Comparison of ENCODE assay signal across 15 cellular contexts in genomic region chr9:33022755-33023154, GRCh38. TPM values are rescaled to one million over a fixed set of nuclear protein-coding genes. Genes with fewer than 3 reads are reported as not detected.
DNase-seq lines count a peak whose midpoint lies in the region; ATAC-seq and TF ChIP-seq lines count a peak whose summit lies in the region.
"Had no signal": no experiment of that assay in that cellular context is flagged by ENCODE, and none has a peak within 500 bp of the region (broad histone marks: within the 10 kb centered on the region; RNA-seq: fewer than 3 reads in every experiment).

No MANE protein-coding gene starts in this region.

- POLR2A ChIA-PET in CD4-positive, alpha-beta T cell (lab: Charles Lee), result no interaction called here

- no peaks in the 10 kb centered on the region for H3F3A ChIP-seq in Loucy (ENCODE audit: low read depth)

- DNase-seq in CD4-positive, alpha-beta T cell, result no peak
- DNase-seq in activated naive CD8-positive, alpha-beta T cell treated with anti-CD3 and anti-CD28 coated beads for 36 hours, result no peak
- no peak for DNase-seq in natural killer cell treated with Interleukin-12 subunit alpha and Interleukin-12 subunit beta and Interleukin-15 and Interleukin-18, amount 100 ng/mL, for 72 hours (ENCODE audit: low spot score)
- DNase-seq in SHP77 (lab: John Stamatoyannopoulos, UW), result no peak
- no peak for DNase-seq in C1 segment of cervical spinal cord (lab: John Stamatoyannopoulos, UW)
- no peak for DNase-seq in GM13977 (ENCODE audit: low spot score)
- DNase-seq: amniotic stem cell, cortex of kidney, esophagus squamous epithelium, KG1, NCI-H510A, small intestine had no signal

- no peak overlapping the region for H3K27ac ChIP-seq in CD4-positive, alpha-beta T cell (ENCODE audit: low read depth, low read length)
- H3K27ac ChIP-seq: suprapubic skin had no signal

- intact Hi-C loops in CD4-positive, alpha-beta T cell (cut with DNase I, micrococcal nuclease), result loop anchor here in 1 of 2 experiments (2.0 to 10.0 kb wide), 2 partner anchors 20 to 452 kb away; partner anchors contain the start of gene NOL6

- H3K4me3 Mint-ChIP-seq in CD4-positive, alpha-beta T cell, result peak overlapping the region; percentile 96
- peak overlapping the region; percentile 30 for H3K4me3 Mint-ChIP-seq in activated naive CD8-positive, alpha-beta T cell treated with anti-CD3 and anti-CD28 coated beads for 36 hours
- peak overlapping the region; percentile 90 for H3K4me3 Mint-ChIP-seq in natural killer cell treated with Interleukin-12 subunit alpha and Interleukin-12 subunit beta and Interleukin-15 and Interleukin-18, amount 100 ng/mL, for 72 hours

- H3K9me3 ChIP-seq in CD4-positive, alpha-beta T cell (ENCODE audit: control insufficient read depth, low read length), result no peaks in the 10 kb centered on the region
- H3K9me3 ChIP-seq in Loucy (ENCODE audit: insufficient read depth, low read depth, low read length), result no peaks in the 10 kb centered on the region
- H3K9me3 ChIP-seq: esophagus squamous epithelium, suprapubic skin had no signal

- H3K4me2 ChIP-seq in Loucy (ENCODE audit: low read depth, low read length, poor library complexity, severe bottlenecking), result peak overlapping the region; percentile 86

- H3K9me3 Mint-ChIP-seq in CD4-positive, alpha-beta T cell, result no peaks in the 10 kb centered on the region
- H3K9me3 Mint-ChIP-seq in activated naive CD8-positive, alpha-beta T cell treated with anti-CD3 and anti-CD28 coated beads for 36 hours, result no peaks in the 10 kb centered on the region
- H3K9me3 Mint-ChIP-seq in natural killer cell treated with Interleukin-12 subunit alpha and Interleukin-12 subunit beta and Interleukin-15 and Interleukin-18, amount 100 ng/mL, for 72 hours, result no peaks in the 10 kb centered on the region

- no peaks in the 10 kb centered on the region for H3K9me2 ChIP-seq in Loucy (replicated peaks; ENCODE audit: low read depth, low read length)

- CTCF ChIA-PET in CD4-positive, alpha-beta T cell (lab: Charles Lee), result no interaction called here

- peaks cover 5% of the 10 kb centered on the region; the same call in 1 of the 2 replicates for H3K36me3 ChIP-seq in Loucy (ENCODE audit: insufficient read depth, low read length)

- H3K4me1 Mint-ChIP-seq in CD4-positive, alpha-beta T cell (ENCODE audit: low read depth), result peaks cover 51% of the 10 kb centered on the region
- peaks cover 36% of the 10 kb centered on the region for H3K4me1 Mint-ChIP-seq in activated naive CD8-positive, alpha-beta T cell treated with anti-CD3 and anti-CD28 coated beads for 36 hours
- peaks cover 35 to 44% of the 10 kb centered on the region in 2 donors for H3K4me1 Mint-ChIP-seq in natural killer cell treated with Interleukin-12 subunit alpha and Interleukin-12 subunit beta and Interleukin-15 and Interleukin-18, amount 100 ng/mL, for 72 hours (ENCODE audit: low read depth in 2 of 2)

- no peaks in the 10 kb centered on the region for H3K27me3 ChIP-seq in CD4-positive, alpha-beta T cell (ENCODE audit: control insufficient read depth, insufficient read depth, low read length)
- peaks cover 4% of the 10 kb centered on the region for H3K27me3 ChIP-seq in Loucy (ENCODE audit: insufficient read depth, low read length, poor library complexity, severe bottlenecking)
- H3K27me3 ChIP-seq: esophagus squamous epithelium, suprapubic skin had no signal

- peak overlapping the region; percentile 93 for H3K27ac Mint-ChIP-seq in CD4-positive, alpha-beta T cell
- peak overlapping the region; percentile 42 for H3K27ac Mint-ChIP-seq in activated naive CD8-positive, alpha-beta T cell treated with anti-CD3 and anti-CD28 coated beads for 36 hours
- H3K27ac Mint-ChIP-seq in natural killer cell treated with Interleukin-12 subunit alpha and Interleukin-12 subunit beta and Interleukin-15 and Interleukin-18, amount 100 ng/mL, for 72 hours, result peak overlapping the region; percentile 84 to 93

- peaks cover 25% of the 10 kb centered on the region for H4K20me1 ChIP-seq in Loucy (ENCODE audit: insufficient read depth, low read length, poor library complexity, severe bottlenecking)

- H3K4me1 ChIP-seq in Loucy (ENCODE audit: insufficient read depth, low read length, poor library complexity, severe bottlenecking), result peaks cover 33% of the 10 kb centered on the region

- no peak for TF ChIP-seq CTCF in CD4-positive, alpha-beta T cell (IDR thresholded peaks at IDR 0.05)
- TF ChIP-seq CTCF in Loucy (conservative IDR thresholded peaks at IDR 0.05; ENCODE audit: low read length) (no peak), GM13977 (IDR thresholded peaks at IDR 0.05; ENCODE audit: extremely low read depth, insufficient read depth, missing control alignments) (no peak)

- in situ Hi-C loops in GM13977 (cut with MboI; ENCODE audit: low pct_unique_long_range_greater_than_20kb, low sequenced_read_pairs, unreplicated experiment), result no loop called here

- H3K4me3 ChIP-seq in Loucy (ENCODE audit: low read length, poor library complexity, severe bottlenecking), result no peak overlapping the region
- H3K4me3 ChIP-seq: suprapubic skin had no signal

- peaks cover 50% of the 10 kb centered on the region for H3K79me2 ChIP-seq in Loucy (ENCODE audit: insufficient read depth, low read length)

- peak overlapping the region; percentile 99 for H3K9ac ChIP-seq in Loucy (ENCODE audit: low read depth, low read length, poor library complexity, severe bottlenecking)

- ATAC-seq in CD4-positive, alpha-beta T cell (ENCODE audit: poor library complexity), result no peak
- ATAC-seq in natural killer cell treated with Interleukin-12 subunit alpha and Interleukin-12 subunit beta and Interleukin-15 and Interleukin-18, amount 100 ng/mL, for 72 hours, result no peak
- no peak for ATAC-seq in GM21529 (IDR thresholded peaks at IDR 0.05; ENCODE audit: unreplicated experiment)

- H3K36me3 Mint-ChIP-seq in CD4-positive, alpha-beta T cell (ENCODE audit: low read depth), result peaks cover 42% of the 10 kb centered on the region
- H3K36me3 Mint-ChIP-seq in activated naive CD8-positive, alpha-beta T cell treated with anti-CD3 and anti-CD28 coated beads for 36 hours, result peaks cover 45% of the 10 kb centered on the region
- H3K36me3 Mint-ChIP-seq in natural killer cell treated with Interleukin-12 subunit alpha and Interleukin-12 subunit beta and Interleukin-15 and Interleukin-18, amount 100 ng/mL, for 72 hours, result peaks cover 15% of the 10 kb centered on the region

- no peaks in the 10 kb centered on the region for H3K27me3 Mint-ChIP-seq in CD4-positive, alpha-beta T cell
- no peaks in the 10 kb centered on the region for H3K27me3 Mint-ChIP-seq in activated naive CD8-positive, alpha-beta T cell treated with anti-CD3 and anti-CD28 coated beads for 36 hours
- H3K27me3 Mint-ChIP-seq in natural killer cell treated with Interleukin-12 subunit alpha and Interleukin-12 subunit beta and Interleukin-15 and Interleukin-18, amount 100 ng/mL, for 72 hours, result no peaks in the 10 kb centered on the region

- no peak overlapping the region for H2AFZ ChIP-seq in Loucy (ENCODE audit: low read length)

RNA-seq across cellular contexts. Expression of gene DNAJA1, which starts 2.3 kb away (rescaled TPM):
- 100 to 1,000 TPM; 150 to 156 TPM for total RNA-seq in CD4-positive, alpha-beta T cell
- 100 to 1,000 TPM; 222 to 223 TPM for total RNA-seq in activated naive CD8-positive, alpha-beta T cell treated with anti-CD3 and anti-CD28 coated beads for 36 hours
- total RNA-seq in natural killer cell treated with Interleukin-12 subunit alpha and Interleukin-12 subunit beta and Interleukin-15 and Interleukin-18, amount 100 ng/mL, for 72 hours, result 100 to 1,000 TPM; 219 to 220 TPM

RNA-seq across cellular contexts. Expression of gene APTX, which starts 21.3 kb away (rescaled TPM):
- total RNA-seq in CD4-positive, alpha-beta T cell, result 10 to 100 TPM; 22.0 to 22.5 TPM
- 10 to 100 TPM; 55.4 to 59.1 TPM for total RNA-seq in activated naive CD8-positive, alpha-beta T cell treated with anti-CD3 and anti-CD28 coated beads for 36 hours
- 10 to 100 TPM; 33.4 to 52.4 TPM for total RNA-seq in natural killer cell treated with Interleukin-12 subunit alpha and Interleukin-12 subunit beta and Interleukin-15 and Interleukin-18, amount 100 ng/mL, for 72 hours

RNA-seq across cellular contexts. Expression of gene SMU1, which starts 53.7 kb away (rescaled TPM):
- 10 to 100 TPM; 25.1 to 26.0 TPM for total RNA-seq in CD4-positive, alpha-beta T cell
- 10 to 100 TPM; 27.0 to 28.9 TPM for total RNA-seq in activated naive CD8-positive, alpha-beta T cell treated with anti-CD3 and anti-CD28 coated beads for 36 hours
- 10 to 100 TPM; 22.5 to 22.7 TPM for total RNA-seq in natural killer cell treated with Interleukin-12 subunit alpha and Interleukin-12 subunit beta and Interleukin-15 and Interleukin-18, amount 100 ng/mL, for 72 hours

Comparison
In these comparisons a context has a peak if more than half of its experiments do, and no peak if none do; other contexts are left out.
1. H3K27ac Mint-ChIP-seq: peak in every context shown above with its lines; median percentile 93 in CD4-positive, alpha-beta T cell; 88 in natural killer cell treated with Interleukin-12 subunit alpha and Interleukin-12 subunit beta and Interleukin-15 and Interleukin-18, amount 100 ng/mL, for 72 hours; 42 in activated naive CD8-positive, alpha-beta T cell treated with anti-CD3 and anti-CD28 coated beads for 36 hours.
2. H3K4me3 Mint-ChIP-seq: peak in every context shown above with its lines; median percentile 96 in CD4-positive, alpha-beta T cell; 90 in natural killer cell treated with Interleukin-12 subunit alpha and Interleukin-12 subunit beta and Interleukin-15 and Interleukin-18, amount 100 ng/mL, for 72 hours; 30 in activated naive CD8-positive, alpha-beta T cell treated with anti-CD3 and anti-CD28 coated beads for 36 hours.